In genomic region chr14:44788612-44789011, GRCh38 we compare ENCODE assay signal across 8 cellular contexts.
"Had no signal": no experiment of that assay in that cellular context is flagged by ENCODE, and none has a peak within 500 bp of the region (broad histone marks: within the 10 kb centered on the region; RNA-seq: fewer than 3 reads in every experiment).

No MANE protein-coding gene starts in this region.

- H3K27ac ChIP-seq: GM23248 had no signal

- H3K4me1 ChIP-seq: HAP-1 had no signal

- H3K4me3 Mint-ChIP-seq: HFFc6 had no signal

- H3K4me3 ChIP-seq: GM23248, HAP-1, K562 had no signal

- ATAC-seq: HCT116, HepG2, K562 had no signal

- H2AFZ ChIP-seq: GM23248 had no signal

- DNase-seq: GM23248, GOT3, H7, HFFc6 had no signal

- H3K9me3 ChIP-seq: HAP-1 had no signal

- H3K36me3 ChIP-seq: HAP-1 had no signal

- H3K9ac ChIP-seq: GM23248 had no signal

- H3K27ac Mint-ChIP-seq: HFFc6 had no signal
